11 cellular contexts compared by ENCODE assay signal in the genomic region with DNA sequence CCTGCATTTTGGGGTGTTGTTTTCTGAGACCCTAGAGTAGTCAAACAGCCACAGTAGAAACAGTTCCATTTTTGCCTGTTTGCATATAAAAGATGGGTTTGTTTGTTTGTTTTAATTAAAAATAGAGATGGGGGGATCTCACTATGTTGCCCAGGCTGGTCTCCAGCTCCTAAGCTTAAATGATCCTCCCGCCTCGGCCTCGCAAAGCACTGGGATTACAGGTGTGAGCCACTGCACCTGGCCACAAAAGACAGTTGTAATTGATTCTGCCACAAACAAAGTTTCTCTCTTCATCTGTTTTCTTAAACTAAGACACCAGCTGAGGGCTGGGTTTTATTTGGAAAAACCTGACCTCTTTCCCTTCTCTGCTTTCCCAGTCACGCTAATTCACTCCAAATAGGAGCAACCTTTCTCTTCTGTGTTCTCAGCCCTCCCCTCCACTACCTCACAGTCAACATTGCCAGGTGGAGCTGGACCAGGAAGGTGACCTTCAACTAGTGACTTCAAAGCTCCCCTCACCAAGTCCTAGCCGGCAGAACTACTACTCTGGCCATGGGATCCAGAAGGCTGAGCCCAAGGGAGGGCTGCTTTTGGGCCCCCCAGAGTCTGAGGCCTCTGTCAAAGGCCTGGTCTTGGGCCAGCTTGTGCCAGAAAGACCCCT. TPM values are rescaled to one million over a fixed set of nuclear protein-coding genes. Genes with fewer than 3 reads are reported as not detected.
A peak's percentile ranks its signal among the peaks of the same experiment; 100 is the strongest.
DNase-seq lines count a peak whose midpoint lies in the region; ATAC-seq, FAIRE-seq and TF ChIP-seq lines count a peak whose summit lies in the region.
"Had no signal": no experiment of that assay in that cellular context is flagged by ENCODE, and none has a peak within 500 bp of the region (broad histone marks: within the 10 kb centered on the region; RNA-seq: fewer than 3 reads in every experiment).

No MANE protein-coding gene starts in this region.

- H3K27ac Mint-ChIP-seq in activated CD4-positive, alpha-beta memory T cell treated with anti-CD3 and anti-CD28 coated beads, Interleukin-2, amount 10 ng/mL, durations not matched to agents 7 days and 5 days, result no peak overlapping the region
- H3K27ac Mint-ChIP-seq in stimulated activated effector memory CD8-positive, alpha-beta T cell treated with anti-CD3 and anti-CD28 coated beads, Interleukin-12 subunit alpha, Interleukin-12 subunit beta, amount 100 ng/mL, for 72 hours, result no peak overlapping the region

- POLR2A ChIA-PET in activated CD4-positive, alpha-beta memory T cell treated with anti-CD3 and anti-CD28 coated beads, Interleukin-2, amount 10 ng/mL, durations not matched to agents 7 days and 5 days (lab: Charles Lee), result interaction anchor here (1.6 to 6.1 kb wide), 2 partner anchors 9 to 128 kb away, joined by 4 to 56 read pairs; partner anchors contain the start of genes CIB1 and GDPGP1

- H3K36me3 ChIP-seq in kidney (ENCODE audit: control insufficient read depth in 1 of 2, insufficient read depth in 2 of 2, low read length in 2 of 2), result no peaks in the 10 kb centered on the region

- H3K27ac ChIP-seq in kidney (ENCODE audit: low read depth in 2 of 2, low read length in 2 of 2), result peak overlapping the region; percentile 93 to 97

- H3K4me1 ChIP-seq in kidney (ENCODE audit: control insufficient read depth in 1 of 2, insufficient read depth in 1 of 2, low read depth in 1 of 2, low read length in 2 of 2), result peaks cover 13 to 27% of the 10 kb centered on the region in 2 donors

- intact Hi-C loops in kidney (cut with DNase I), result no loop called here

- TF ChIP-seq CTCF in kidney (IDR thresholded peaks at IDR 0.05; ENCODE audit: borderline replicate concordance, extremely low read depth, insufficient read depth), result no peak

- no peaks in the 10 kb centered on the region for H3K9me3 ChIP-seq in kidney (ENCODE audit: control insufficient read depth in 1 of 2, low read length in 2 of 2)

- peak overlapping the region; percentile 80 for H3K4me3 Mint-ChIP-seq in activated T-cell treated with anti-CD3 and anti-CD28 coated beads, Interleukin-2, amount 50 U/mL, for 4 hours
- H3K4me3 Mint-ChIP-seq in activated CD4-positive, alpha-beta memory T cell treated with anti-CD3 and anti-CD28 coated beads, Interleukin-2, amount 10 ng/mL, durations not matched to agents 7 days and 5 days, result peak overlapping the region; percentile 63
- H3K4me3 Mint-ChIP-seq in stimulated activated effector memory CD8-positive, alpha-beta T cell treated with anti-CD3 and anti-CD28 coated beads, Interleukin-12 subunit alpha, Interleukin-12 subunit beta, amount 100 ng/mL, for 72 hours, result peak overlapping the region; percentile 77

- no peak for DNase-seq in activated T-cell treated with anti-CD3 and anti-CD28 coated beads, Interleukin-2, amount 50 U/mL, for 4 hours
- DNase-seq in activated T-cell treated with anti-CD3 and anti-CD28 coated beads, Interleukin-2, amount 50 U/mL, for 1 hour, result no peak
- DNase-seq in activated CD4-positive, alpha-beta memory T cell treated with anti-CD3 and anti-CD28 coated beads, Interleukin-2, amount 10 ng/mL, durations not matched to agents 7 days and 5 days, result no peak
- no peak for DNase-seq in kidney
- DNase-seq in stimulated activated effector memory CD8-positive, alpha-beta T cell treated with anti-CD3 and anti-CD28 coated beads, Interleukin-12 subunit alpha, Interleukin-12 subunit beta, amount 100 ng/mL, for 72 hours (ENCODE audit: low spot score in 2 of 2), result no peak
- DNase-seq in AG08395 (ENCODE audit: low spot score), result no peak
- DNase-seq in activated gamma-delta T cell (lab: John Stamatoyannopoulos, UW), result no peak
- DNase-seq in NAMALWA (ENCODE audit: low spot score), result no peak
- DNase-seq: AML-193 had no signal

- peak overlapping the region in 1 of 2 donors; percentile 94 for H3K9ac ChIP-seq in kidney (ENCODE audit: low read length in 2 of 2)

- CTCF ChIA-PET in activated CD4-positive, alpha-beta memory T cell treated with anti-CD3 and anti-CD28 coated beads, Interleukin-2, amount 10 ng/mL, durations not matched to agents 7 days and 5 days (lab: Charles Lee), result no interaction called here

- no peaks in the 10 kb centered on the region for H3K27me3 Mint-ChIP-seq in activated T-cell treated with anti-CD3 and anti-CD28 coated beads, Interleukin-2, amount 50 U/mL, for 4 hours (ENCODE audit: low read depth)
- H3K27me3 Mint-ChIP-seq in activated CD4-positive, alpha-beta memory T cell treated with anti-CD3 and anti-CD28 coated beads, Interleukin-2, amount 10 ng/mL, durations not matched to agents 7 days and 5 days, result peaks cover 11% of the 10 kb centered on the region

- no peak for ATAC-seq in activated T-cell treated with anti-CD3 and anti-CD28 coated beads, Interleukin-2, amount 50 U/mL, for 4 hours
- no peak for ATAC-seq in stimulated activated effector memory CD8-positive, alpha-beta T cell treated with anti-CD3 and anti-CD28 coated beads, Interleukin-12 subunit alpha, Interleukin-12 subunit beta, amount 100 ng/mL, for 72 hours
- ATAC-seq: GM12878 had no signal

- H3K36me3 Mint-ChIP-seq in activated T-cell treated with anti-CD3 and anti-CD28 coated beads, Interleukin-2, amount 50 U/mL, for 4 hours (ENCODE audit: insufficient read depth), result no peaks in the 10 kb centered on the region
- H3K36me3 Mint-ChIP-seq in activated CD4-positive, alpha-beta memory T cell treated with anti-CD3 and anti-CD28 coated beads, Interleukin-2, amount 10 ng/mL, durations not matched to agents 7 days and 5 days (ENCODE audit: low read depth), result peaks cover 19% of the 10 kb centered on the region
- peaks cover 2% of the 10 kb centered on the region for H3K36me3 Mint-ChIP-seq in stimulated activated effector memory CD8-positive, alpha-beta T cell treated with anti-CD3 and anti-CD28 coated beads, Interleukin-12 subunit alpha, Interleukin-12 subunit beta, amount 100 ng/mL, for 72 hours

- H3K4me3 ChIP-seq in kidney (ENCODE audit: low read length in 2 of 2), result peak overlapping the region; percentile 28 to 83
- H3K4me3 ChIP-seq: GM12878 had no signal

- no peaks in the 10 kb centered on the region for H3K9me3 Mint-ChIP-seq in activated T-cell treated with anti-CD3 and anti-CD28 coated beads, Interleukin-2, amount 50 U/mL, for 4 hours
- no peaks in the 10 kb centered on the region for H3K9me3 Mint-ChIP-seq in activated CD4-positive, alpha-beta memory T cell treated with anti-CD3 and anti-CD28 coated beads, Interleukin-2, amount 10 ng/mL, durations not matched to agents 7 days and 5 days
- no peaks in the 10 kb centered on the region for H3K9me3 Mint-ChIP-seq in stimulated activated effector memory CD8-positive, alpha-beta T cell treated with anti-CD3 and anti-CD28 coated beads, Interleukin-12 subunit alpha, Interleukin-12 subunit beta, amount 100 ng/mL, for 72 hours

- FAIRE-seq in kidney (lab: Jason Lieb, UNC), result no peak
- FAIRE-seq: bronchial epithelial cell, GM12878 had no signal

- H3K4me1 Mint-ChIP-seq in activated T-cell treated with anti-CD3 and anti-CD28 coated beads, Interleukin-2, amount 50 U/mL, for 4 hours (ENCODE audit: low read depth), result peaks cover 32% of the 10 kb centered on the region
- H3K4me1 Mint-ChIP-seq in activated CD4-positive, alpha-beta memory T cell treated with anti-CD3 and anti-CD28 coated beads, Interleukin-2, amount 10 ng/mL, durations not matched to agents 7 days and 5 days, result peaks cover 38% of the 10 kb centered on the region
- peaks cover 36% of the 10 kb centered on the region for H3K4me1 Mint-ChIP-seq in stimulated activated effector memory CD8-positive, alpha-beta T cell treated with anti-CD3 and anti-CD28 coated beads, Interleukin-12 subunit alpha, Interleukin-12 subunit beta, amount 100 ng/mL, for 72 hours

RNA-seq across cellular contexts. Expression of gene IDH2, which starts 1.5 kb away (rescaled TPM):
- total RNA-seq in activated T-cell treated with anti-CD3 and anti-CD28 coated beads, Interleukin-2, amount 50 U/mL, for 4 hours, result 10 to 100 TPM; 32.8 to 45.1 (median 43.3) TPM
- 100 to 1,000 TPM; 218 to 224 TPM for total RNA-seq in activated CD4-positive, alpha-beta memory T cell treated with anti-CD3 and anti-CD28 coated beads, Interleukin-2, amount 10 ng/mL, durations not matched to agents 7 days and 5 days
- 87.0 TPM for total RNA-seq in kidney
- polyA plus RNA-seq in kidney (ENCODE audit: insufficient read depth, low read depth, low replicate concordance), result 545 TPM
